8 cellular contexts compared by ENCODE assay signal in the genomic region with DNA sequence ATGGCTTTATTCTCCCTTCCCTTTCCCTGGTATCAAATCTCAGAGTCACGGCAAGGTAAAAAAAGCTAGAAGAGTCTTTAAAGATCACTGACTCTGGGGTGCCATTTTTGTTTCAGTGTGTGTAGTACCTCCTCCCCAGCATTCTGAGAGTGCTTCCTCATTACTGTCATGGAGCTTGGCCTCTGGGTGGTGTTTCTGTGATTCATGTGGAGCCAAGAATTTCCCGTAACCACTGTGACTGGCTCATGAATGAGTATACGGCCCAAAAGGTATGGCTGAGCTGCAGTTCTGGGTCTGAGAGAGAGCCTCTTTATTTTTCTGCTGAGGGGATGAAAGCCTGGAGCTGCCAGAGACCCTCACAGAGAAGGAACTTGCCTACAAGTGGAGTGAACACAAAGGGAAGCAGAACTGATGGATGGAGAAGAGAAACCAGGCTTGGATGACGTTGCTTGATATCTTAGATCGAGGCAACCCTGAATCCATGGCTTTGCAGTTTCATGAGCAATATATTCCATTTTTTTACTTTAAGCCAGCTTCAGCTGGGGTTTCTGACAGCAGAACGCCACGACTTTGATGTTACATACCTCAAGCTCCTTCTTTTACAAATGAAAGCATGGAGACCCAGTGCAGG.
DNase-seq lines count a peak whose midpoint lies in the region; ATAC-seq and TF ChIP-seq lines count a peak whose summit lies in the region.

No MANE protein-coding gene starts in this region.

- DNase-seq in CD14-positive monocyte (ENCODE audit: low spot score) (peak; percentile 52), NCI-H446 treated with DMSO at 0.1 percent for 48 hours (lab: John Stamatoyannopoulos, UW) (no peak)
- peak; percentile 34 to 56 for DNase-seq in activated CD4-positive, alpha-beta T cell treated with anti-CD3 and anti-CD28 coated beads, Interleukin-2, amount 50 U/mL, for 48 hours

- peaks cover 2 to 6% (median 3%) of the 10 kb centered on the region in 3 donors for H3K27me3 Mint-ChIP-seq in CD14-positive monocyte (ENCODE audit: low read depth in 3 of 3)

- ATAC-seq in HG02870 (IDR thresholded peaks at IDR 0.05; ENCODE audit: unreplicated experiment) (peak; percentile 28), HG03571 (IDR thresholded peaks at IDR 0.05; ENCODE audit: unreplicated experiment) (no peak), GM18870 (IDR thresholded peaks at IDR 0.05; ENCODE audit: unreplicated experiment) (no peak), GM21381 (IDR thresholded peaks at IDR 0.05; ENCODE audit: unreplicated experiment) (no peak)

- H3K27me3 ChIP-seq in layer of hippocampus (ENCODE audit: control insufficient read depth, insufficient read depth, low read length) = no peaks in the 10 kb centered on the region

- H3K27ac ChIP-seq in layer of hippocampus (ENCODE audit: low read depth, low read length) = peak overlapping the region; percentile 17

- peak overlapping the region; percentile 69 to 70 for H3K4me3 Mint-ChIP-seq in CD14-positive monocyte

- peaks cover 0 to 5% (median 0%) of the 10 kb centered on the region in 7 donors for H3K9me3 Mint-ChIP-seq in CD14-positive monocyte

- intact Hi-C loops in CD14-positive monocyte (cut with micrococcal nuclease) = loop anchor here in 1 of 2 donors (5.0 kb wide), 1 partner anchor 70 kb away; no protein-coding TSS in a partner anchor

- no peaks in the 10 kb centered on the region for H3K36me3 Mint-ChIP-seq in CD14-positive monocyte

- peaks cover 36% of the 10 kb centered on the region for H3K4me1 Mint-ChIP-seq in CD14-positive monocyte

- peak overlapping the region; percentile 85 to 98 (median 95) for H3K27ac Mint-ChIP-seq in CD14-positive monocyte

- TF ChIP-seq CTCF in CD14-positive monocyte (IDR thresholded peaks at IDR 0.05) = no peak
